ENCODE assay signal across 14 cellular contexts in genomic region chr1:11938722-11939526, GRCh38. TPM values are rescaled to one million over a fixed set of nuclear protein-coding genes. Genes with fewer than 3 reads are reported as not detected.
DNase-seq lines count a peak whose midpoint lies in the region; ATAC-seq, FAIRE-seq and TF ChIP-seq lines count a peak whose summit lies in the region.
"Had no signal": no experiment of that assay in that cellular context is flagged by ENCODE, and none has a peak within 500 bp of the region (broad histone marks: within the 10 kb centered on the region; RNA-seq: fewer than 3 reads in every experiment).

No MANE protein-coding gene starts in this region.

- peak overlapping the region; percentile 73 for H3K4me2 ChIP-seq in astrocyte (ENCODE audit: low read length)

- peak overlapping the region; percentile 46 for H3K9ac ChIP-seq in astrocyte (ENCODE audit: low read length)
- peak overlapping the region in 1 of 2 donors; percentile 29 for H3K9ac ChIP-seq in stomach smooth muscle (ENCODE audit: low read length in 2 of 2)
- H3K9ac ChIP-seq: parathyroid adenoma had no signal

- H3K4me1 Mint-ChIP-seq in astrocyte (ENCODE audit: low read depth, unreplicated experiment) = peaks cover 11% of the 10 kb centered on the region
- H3K4me1 Mint-ChIP-seq in activated naive CD8-positive, alpha-beta T cell treated with anti-CD3 and anti-CD28 coated beads, Interleukin-2, amount 50 U/mL, for 24 hours = peaks cover 5% of the 10 kb centered on the region
- H3K4me1 Mint-ChIP-seq in activated T-helper 17 cell treated with anti-CD3 and anti-CD28 coated beads, Interleukin-2, amount 50 U/mL, for 72 hours = no peaks in the 10 kb centered on the region

- H3K27me3 Mint-ChIP-seq in astrocyte (ENCODE audit: low read depth, unreplicated experiment) = no peaks in the 10 kb centered on the region
- H3K27me3 Mint-ChIP-seq in activated naive CD8-positive, alpha-beta T cell treated with anti-CD3 and anti-CD28 coated beads, Interleukin-2, amount 50 U/mL, for 24 hours = no peaks in the 10 kb centered on the region
- no peaks in the 10 kb centered on the region for H3K27me3 Mint-ChIP-seq in activated T-helper 17 cell treated with anti-CD3 and anti-CD28 coated beads, Interleukin-2, amount 50 U/mL, for 72 hours
- H3K27me3 Mint-ChIP-seq: activated CD8-positive, alpha-beta T cell treated with anti-CD3 and anti-CD28 coated beads for 36 hours had no signal

- peaks cover 74% of the 10 kb centered on the region for H3K79me2 ChIP-seq in astrocyte (ENCODE audit: insufficient read depth, low read length)
- H3K79me2 ChIP-seq: parathyroid adenoma had no signal

- H3K4me1 ChIP-seq in astrocyte (ENCODE audit: insufficient read depth, low read length) = peaks cover 32% of the 10 kb centered on the region
- H3K4me1 ChIP-seq in stomach smooth muscle (ENCODE audit: control insufficient read depth, insufficient read depth, low read length) = peaks cover 37% of the 10 kb centered on the region

- H3K9me3 ChIP-seq in astrocyte (ENCODE audit: insufficient read depth, low read depth, low read length) (no peaks in the 10 kb centered on the region), stomach smooth muscle (ENCODE audit: control insufficient read depth in 2 of 2, low read length in 2 of 2) (no peaks in the 10 kb centered on the region)

- H3K27ac Mint-ChIP-seq in astrocyte (ENCODE audit: unreplicated experiment) = peak overlapping the region; percentile 34
- H3K27ac Mint-ChIP-seq in activated naive CD4-positive, alpha-beta T cell treated with anti-CD3 and anti-CD28 coated beads, Interleukin-2, amount 50 U/mL, for 72 hours = no peak overlapping the region
- no peak overlapping the region for H3K27ac Mint-ChIP-seq in activated naive CD8-positive, alpha-beta T cell treated with anti-CD3 and anti-CD28 coated beads, Interleukin-2, amount 50 U/mL, for 24 hours
- no peak overlapping the region for H3K27ac Mint-ChIP-seq in activated T-helper 17 cell treated with anti-CD3 and anti-CD28 coated beads, Interleukin-2, amount 50 U/mL, for 72 hours
- H3K27ac Mint-ChIP-seq: activated CD8-positive, alpha-beta T cell treated with anti-CD3 and anti-CD28 coated beads for 36 hours; T-helper 2 cell treated with Interferon-gamma antibody and Interleukin-4, amounts not matched to agents 5 μg/mL and 100 μg/mL, for 36 hours had no signal

- no peaks in the 10 kb centered on the region for H3K27me3 ChIP-seq in astrocyte (ENCODE audit: insufficient read depth, low read length)
- no peaks in the 10 kb centered on the region for H3K27me3 ChIP-seq in stomach smooth muscle (ENCODE audit: control insufficient read depth in 1 of 2, insufficient read depth in 2 of 2, low read length in 2 of 2)

- H3K27ac ChIP-seq in astrocyte (ENCODE audit: low read depth, low read length) (peak overlapping the region; percentile 19), stomach smooth muscle (ENCODE audit: low read length) (peak overlapping the region; percentile 31)
- H3K27ac ChIP-seq: parathyroid adenoma had no signal

- no peak for TF ChIP-seq CTCF in HFF-Myc (IDR thresholded peaks at IDR 0.05; ENCODE audit: low read depth, low read length, missing control alignments)
- TF ChIP-seq CTCF in astrocyte (IDR thresholded peaks at IDR 0.05; ENCODE audit: insufficient read depth, low read depth, low read length) = no peak

- H4K20me1 ChIP-seq in astrocyte (ENCODE audit: insufficient read depth, low read length) = peaks cover 52% of the 10 kb centered on the region

- H2AFZ ChIP-seq in astrocyte (ENCODE audit: low read depth, low read length) = no peak overlapping the region
- H2AFZ ChIP-seq: parathyroid adenoma had no signal

- no peaks in the 10 kb centered on the region for H3K9me3 Mint-ChIP-seq in astrocyte (ENCODE audit: unreplicated experiment)
- H3K9me3 Mint-ChIP-seq in activated naive CD4-positive, alpha-beta T cell treated with anti-CD3 and anti-CD28 coated beads, Interleukin-2, amount 50 U/mL, for 72 hours = no peaks in the 10 kb centered on the region
- no peaks in the 10 kb centered on the region for H3K9me3 Mint-ChIP-seq in activated naive CD8-positive, alpha-beta T cell treated with anti-CD3 and anti-CD28 coated beads, Interleukin-2, amount 50 U/mL, for 24 hours
- H3K9me3 Mint-ChIP-seq in activated T-helper 17 cell treated with anti-CD3 and anti-CD28 coated beads, Interleukin-2, amount 50 U/mL, for 72 hours = no peaks in the 10 kb centered on the region
- H3K9me3 Mint-ChIP-seq: activated CD8-positive, alpha-beta T cell treated with anti-CD3 and anti-CD28 coated beads for 36 hours; T-helper 2 cell treated with Interferon-gamma antibody and Interleukin-4, amounts not matched to agents 5 μg/mL and 100 μg/mL, for 36 hours had no signal

- no peak for ATAC-seq in activated naive CD4-positive, alpha-beta T cell treated with anti-CD3 and anti-CD28 coated beads, Interleukin-2, amount 50 U/mL, for 72 hours
- ATAC-seq in activated naive CD8-positive, alpha-beta T cell treated with anti-CD3 and anti-CD28 coated beads, Interleukin-2, amount 50 U/mL, for 24 hours = no peak
- no peak for ATAC-seq in activated T-helper 17 cell treated with anti-CD3 and anti-CD28 coated beads, Interleukin-2, amount 50 U/mL, for 72 hours (replicated peaks)
- ATAC-seq: activated CD8-positive, alpha-beta T cell treated with anti-CD3 and anti-CD28 coated beads for 36 hours had no signal

- peaks cover 5% of the 10 kb centered on the region for H3K36me3 Mint-ChIP-seq in astrocyte (ENCODE audit: low read depth, unreplicated experiment)
- no peaks in the 10 kb centered on the region for H3K36me3 Mint-ChIP-seq in activated naive CD4-positive, alpha-beta T cell treated with anti-CD3 and anti-CD28 coated beads, Interleukin-2, amount 50 U/mL, for 72 hours
- H3K36me3 Mint-ChIP-seq in activated naive CD8-positive, alpha-beta T cell treated with anti-CD3 and anti-CD28 coated beads, Interleukin-2, amount 50 U/mL, for 24 hours (ENCODE audit: low read depth) = no peaks in the 10 kb centered on the region
- H3K36me3 Mint-ChIP-seq in activated T-helper 17 cell treated with anti-CD3 and anti-CD28 coated beads, Interleukin-2, amount 50 U/mL, for 72 hours (ENCODE audit: low read depth) = no peaks in the 10 kb centered on the region

- H3K4me3 ChIP-seq in HFF-Myc (replicated peaks; ENCODE audit: low read depth, low read length) = peak overlapping the region; percentile 25
- H3K4me3 ChIP-seq in astrocyte (ENCODE audit: insufficient read depth, low read depth, low read length) = peak overlapping the region; percentile 5
- peak overlapping the region in 1 of 2 donors; percentile 22 for H3K4me3 ChIP-seq in stomach smooth muscle (ENCODE audit: low read length in 2 of 2)

- FAIRE-seq in astrocyte (lab: Jason Lieb, UNC) = no peak

- DNase-seq in HFF-Myc (ENCODE audit: extremely low read depth, low read depth) (no peak), astrocyte (ENCODE audit: low read depth) (no peak), hepatic stellate cell (ENCODE audit: low spot score) (peak; percentile 62), NCI-H526 treated with DMSO at 0.1 percent for 48 hours (lab: John Stamatoyannopoulos, UW) (no peak)
- DNase-seq in activated naive CD4-positive, alpha-beta T cell treated with anti-CD3 and anti-CD28 coated beads, Interleukin-2, amount 50 U/mL, for 72 hours (ENCODE audit: low spot score in 2 of 2) = no peak
- DNase-seq in activated naive CD8-positive, alpha-beta T cell treated with anti-CD3 and anti-CD28 coated beads, Interleukin-2, amount 50 U/mL, for 24 hours = no peak
- DNase-seq: activated CD8-positive, alpha-beta T cell treated with anti-CD3 and anti-CD28 coated beads for 36 hours; activated naive CD4-positive, alpha-beta T cell treated with anti-CD3 and anti-CD28 coated beads, Interleukin-2, amount 50 U/mL, for 16 hours; COR-L47; GOT3 had no signal

- peaks cover 8% of the 10 kb centered on the region for H3K36me3 ChIP-seq in astrocyte (ENCODE audit: insufficient read depth, low read length)
- no peaks in the 10 kb centered on the region for H3K36me3 ChIP-seq in stomach smooth muscle (ENCODE audit: control insufficient read depth in 2 of 2, insufficient read depth in 2 of 2, low read length in 2 of 2)

- peak overlapping the region; percentile 23 for H3K4me3 Mint-ChIP-seq in astrocyte (ENCODE audit: unreplicated experiment)
- H3K4me3 Mint-ChIP-seq in activated naive CD8-positive, alpha-beta T cell treated with anti-CD3 and anti-CD28 coated beads, Interleukin-2, amount 50 U/mL, for 24 hours = no peak overlapping the region
- H3K4me3 Mint-ChIP-seq in activated T-helper 17 cell treated with anti-CD3 and anti-CD28 coated beads, Interleukin-2, amount 50 U/mL, for 72 hours = no peak overlapping the region
- H3K4me3 Mint-ChIP-seq: activated CD8-positive, alpha-beta T cell treated with anti-CD3 and anti-CD28 coated beads for 36 hours; T-helper 2 cell treated with Interferon-gamma antibody and Interleukin-4, amounts not matched to agents 5 μg/mL and 100 μg/mL, for 36 hours had no signal

RNA-seq across cellular contexts. Expression of gene PLOD1, which starts 4.4 kb away (rescaled TPM):
- 375 and 500 TPM in 2 replicates for total RNA-seq in astrocyte
- total RNA-seq in activated naive CD4-positive, alpha-beta T cell treated with anti-CD3 and anti-CD28 coated beads, Interleukin-2, amount 50 U/mL, for 72 hours = 10 to 100 TPM; 17.9 to 32.8 TPM
- total RNA-seq in activated T-helper 17 cell treated with anti-CD3 and anti-CD28 coated beads, Interleukin-2, amount 50 U/mL, for 72 hours = 10 to 100 TPM; 18.1 to 36.1 TPM

RNA-seq across cellular contexts. Expression of gene KIAA2013, which starts 12.7 kb away (rescaled TPM):
- 56.0 and 60.4 TPM in 2 replicates for total RNA-seq in astrocyte
- total RNA-seq in activated naive CD4-positive, alpha-beta T cell treated with anti-CD3 and anti-CD28 coated beads, Interleukin-2, amount 50 U/mL, for 72 hours = 10 to 100 TPM; 16.3 to 24.9 TPM
- 10 to 100 TPM; 15.6 to 32.2 TPM for total RNA-seq in activated T-helper 17 cell treated with anti-CD3 and anti-CD28 coated beads, Interleukin-2, amount 50 U/mL, for 72 hours

RNA-seq across cellular contexts. Expression of gene MFN2, which starts 41.3 kb away (rescaled TPM):
- total RNA-seq in astrocyte = 74.0 and 75.5 TPM in 2 replicates
- 10 to 100 TPM; 54.9 to 62.3 TPM for total RNA-seq in activated naive CD4-positive, alpha-beta T cell treated with anti-CD3 and anti-CD28 coated beads, Interleukin-2, amount 50 U/mL, for 72 hours
- 10 to 100 TPM; 46.5 to 70.1 TPM for total RNA-seq in activated T-helper 17 cell treated with anti-CD3 and anti-CD28 coated beads, Interleukin-2, amount 50 U/mL, for 72 hours

Comparison
In these comparisons a context has a peak if more than half of its experiments do, and no peak if none do; other contexts are left out.
1. RNA of gene PLOD1, which starts 4.4 kb away (total RNA-seq): 375 to 500 TPM in astrocyte; 18.1 to 36.1 TPM in activated T-helper 17 cell treated with anti-CD3 and anti-CD28 coated beads, Interleukin-2, amount 50 U/mL, for 72 hours and 17.9 to 32.8 TPM in activated naive CD4-positive, alpha-beta T cell treated with anti-CD3 and anti-CD28 coated beads, Interleukin-2, amount 50 U/mL, for 72 hours; every median in the first group is over 10 times any median in the second.